Comparison of ENCODE assay signal across 1 cellular context in genomic region chr3:190847423-190847822, GRCh38.
TF ChIP-seq lines count a peak whose summit lies in the region.

No MANE protein-coding gene starts in this region.

TF ChIP-seq in GM23338, 12 proteins besides CTCF, POLR2A, EP300 and RAD21 (continued from another document):
- TF ChIP-seq, protein P1, sequence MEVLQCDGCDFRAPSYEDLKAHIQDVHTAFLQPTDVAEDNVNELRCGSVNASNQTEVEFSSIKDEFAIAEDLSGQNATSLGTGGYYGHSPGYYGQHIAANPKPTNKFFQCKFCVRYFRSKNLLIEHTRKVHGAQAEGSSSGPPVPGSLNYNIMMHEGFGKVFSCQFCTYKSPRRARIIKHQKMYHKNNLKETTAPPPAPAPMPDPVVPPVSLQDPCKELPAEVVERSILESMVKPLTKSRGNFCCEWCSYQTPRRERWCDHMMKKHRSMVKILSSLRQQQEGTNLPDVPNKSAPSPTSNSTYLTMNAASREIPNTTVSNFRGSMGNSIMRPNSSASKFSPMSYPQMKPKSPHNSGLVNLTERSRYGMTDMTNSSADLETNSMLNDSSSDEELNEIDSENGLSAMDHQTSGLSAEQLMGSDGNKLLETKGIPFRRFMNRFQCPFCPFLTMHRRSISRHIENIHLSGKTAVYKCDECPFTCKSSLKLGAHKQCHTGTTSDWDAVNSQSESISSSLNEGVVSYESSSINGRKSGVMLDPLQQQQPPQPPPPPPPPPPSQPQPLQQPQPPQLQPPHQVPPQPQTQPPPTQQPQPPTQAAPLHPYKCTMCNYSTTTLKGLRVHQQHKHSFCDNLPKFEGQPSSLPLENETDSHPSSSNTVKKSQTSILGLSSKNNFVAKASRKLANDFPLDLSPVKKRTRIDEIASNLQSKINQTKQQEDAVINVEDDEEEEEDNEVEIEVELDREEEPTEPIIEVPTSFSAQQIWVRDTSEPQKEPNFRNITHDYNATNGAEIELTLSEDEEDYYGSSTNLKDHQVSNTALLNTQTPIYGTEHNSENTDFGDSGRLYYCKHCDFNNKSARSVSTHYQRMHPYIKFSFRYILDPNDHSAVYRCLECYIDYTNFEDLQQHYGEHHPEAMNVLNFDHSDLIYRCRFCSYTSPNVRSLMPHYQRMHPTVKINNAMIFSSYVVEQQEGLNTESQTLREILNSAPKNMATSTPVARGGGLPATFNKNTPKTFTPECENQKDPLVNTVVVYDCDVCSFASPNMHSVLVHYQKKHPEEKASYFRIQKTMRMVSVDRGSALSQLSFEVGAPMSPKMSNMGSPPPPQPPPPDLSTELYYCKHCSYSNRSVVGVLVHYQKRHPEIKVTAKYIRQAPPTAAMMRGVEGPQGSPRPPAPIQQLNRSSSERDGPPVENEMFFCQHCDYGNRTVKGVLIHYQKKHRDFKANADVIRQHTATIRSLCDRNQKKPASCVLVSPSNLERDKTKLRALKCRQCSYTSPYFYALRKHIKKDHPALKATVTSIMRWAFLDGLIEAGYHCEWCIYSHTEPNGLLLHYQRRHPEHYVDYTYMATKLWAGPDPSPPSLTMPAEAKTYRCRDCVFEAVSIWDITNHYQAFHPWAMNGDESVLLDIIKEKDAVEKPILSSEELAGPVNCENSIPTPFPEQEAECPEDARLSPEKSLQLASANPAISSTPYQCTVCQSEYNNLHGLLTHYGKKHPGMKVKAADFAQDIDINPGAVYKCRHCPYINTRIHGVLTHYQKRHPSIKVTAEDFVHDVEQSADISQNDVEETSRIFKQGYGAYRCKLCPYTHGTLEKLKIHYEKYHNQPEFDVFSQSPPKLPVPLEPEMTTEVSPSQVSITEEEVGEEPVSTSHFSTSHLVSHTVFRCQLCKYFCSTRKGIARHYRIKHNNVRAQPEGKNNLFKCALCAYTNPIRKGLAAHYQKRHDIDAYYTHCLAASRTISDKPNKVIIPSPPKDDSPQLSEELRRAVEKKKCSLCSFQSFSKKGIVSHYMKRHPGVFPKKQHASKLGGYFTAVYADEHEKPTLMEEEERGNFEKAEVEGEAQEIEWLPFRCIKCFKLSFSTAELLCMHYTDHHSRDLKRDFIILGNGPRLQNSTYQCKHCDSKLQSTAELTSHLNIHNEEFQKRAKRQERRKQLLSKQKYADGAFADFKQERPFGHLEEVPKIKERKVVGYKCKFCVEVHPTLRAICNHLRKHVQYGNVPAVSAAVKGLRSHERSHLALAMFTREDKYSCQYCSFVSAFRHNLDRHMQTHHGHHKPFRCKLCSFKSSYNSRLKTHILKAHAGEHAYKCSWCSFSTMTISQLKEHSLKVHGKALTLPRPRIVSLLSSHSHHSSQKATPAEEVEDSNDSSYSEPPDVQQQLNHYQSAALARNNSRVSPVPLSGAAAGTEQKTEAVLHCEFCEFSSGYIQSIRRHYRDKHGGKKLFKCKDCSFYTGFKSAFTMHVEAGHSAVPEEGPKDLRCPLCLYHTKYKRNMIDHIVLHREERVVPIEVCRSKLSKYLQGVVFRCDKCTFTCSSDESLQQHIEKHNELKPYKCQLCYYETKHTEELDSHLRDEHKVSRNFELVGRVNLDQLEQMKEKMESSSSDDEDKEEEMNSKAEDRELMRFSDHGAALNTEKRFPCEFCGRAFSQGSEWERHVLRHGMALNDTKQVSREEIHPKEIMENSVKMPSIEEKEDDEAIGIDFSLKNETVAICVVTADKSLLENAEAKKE (CRISPR knock-in tag; IDR thresholded peaks at IDR 0.05) = no peak
